Comparison of ENCODE assay signal across 1 cellular context in genomic region chr2:67619204-67619603, GRCh38.
TF ChIP-seq lines count a peak whose summit lies in the region.

No MANE protein-coding gene starts in this region.

TF ChIP-seq in IMR-90, 13 proteins besides CTCF, POLR2A, EP300 and RAD21:
- TF ChIP-seq CEBPB (IDR thresholded peaks at IDR 0.05; ENCODE audit: low read depth, low read length) (peak; percentile 29; the same call in 1 of the 2 replicates), SMC3 (IDR thresholded peaks at IDR 0.05; ENCODE audit: low read depth, low read length) (no peak)
